In genomic region chr5:142492781-142493281, GRCh38 we compare ENCODE assay signal across 1 cellular context.
TF ChIP-seq lines count a peak whose summit lies in the region.

No MANE protein-coding gene starts in this region.

TF ChIP-seq in liver, 16 proteins besides CTCF, POLR2A, EP300 and RAD21 (continued from another document):
- TF ChIP-seq REST (IDR thresholded peaks at IDR 0.05) (no peak), HNF4G (IDR thresholded peaks at IDR 0.05) (no peak), YY1 (IDR thresholded peaks at IDR 0.05) (no peak), EGR1 (IDR thresholded peaks at IDR 0.05; ENCODE audit: low read depth in 2 of 2) (no peak), HNF4A (conservative IDR thresholded peaks at IDR 0.05) (no peak), JUND (IDR thresholded peaks at IDR 0.05) (no peak), NR2F2 (IDR thresholded peaks at IDR 0.05) (no peak), TAF1 (conservative IDR thresholded peaks at IDR 0.05) (no peak), FOXA1 (IDR thresholded peaks at IDR 0.05) (no peak), ZBTB33 (IDR thresholded peaks at IDR 0.05) (no peak), FOXA2 (IDR thresholded peaks at IDR 0.05) (no peak), SP1 (IDR thresholded peaks at IDR 0.05) (no peak)
